8 cellular contexts compared by ENCODE assay signal in genomic region chr7:64888561-64888900, GRCh38. TPM values are rescaled to one million over a fixed set of nuclear protein-coding genes. Genes with fewer than 3 reads are reported as not detected.
DNase-seq lines count a peak whose midpoint lies in the region; ATAC-seq and TF ChIP-seq lines count a peak whose summit lies in the region.

No MANE protein-coding gene starts in this region.

- H3K9me3 Mint-ChIP-seq in WTC11: peaks cover 15% of the 10 kb centered on the region

- H3K27ac ChIP-seq in left ventricle myocardium inferior (replicated peaks): no peak overlapping the region
- H3K27ac ChIP-seq in psoas muscle: no peak overlapping the region

- H3K36me3 Mint-ChIP-seq in WTC11: peaks cover 3% of the 10 kb centered on the region

- H3K4me3 Mint-ChIP-seq in WTC11: peak overlapping the region; percentile 76

- H3K27me3 ChIP-seq in left ventricle myocardium inferior (ENCODE audit: low read depth) (peaks cover 33% of the 10 kb centered on the region), psoas muscle (ENCODE audit: insufficient read depth in 3 of 3, low read length in 2 of 3) (no peaks in the 10 kb centered on the region)

- peaks cover 5% of the 10 kb centered on the region; the same call in 1 of the 2 replicates for H3K4me1 Mint-ChIP-seq in WTC11

- peaks cover 26% of the 10 kb centered on the region for H3K4me1 ChIP-seq in left ventricle myocardium inferior
- H3K4me1 ChIP-seq in psoas muscle: peaks cover 19% of the 10 kb centered on the region

- peak; percentile 10 for ATAC-seq in WTC11
- peak; percentile 8 to 50 (median 22) for ATAC-seq in psoas muscle
- ATAC-seq in HG03442 (IDR thresholded peaks at IDR 0.05; ENCODE audit: unreplicated experiment): no peak
- no peak for ATAC-seq in GM18907 (IDR thresholded peaks at IDR 0.05; ENCODE audit: unreplicated experiment)

- peaks cover 67% of the 10 kb centered on the region for H3K27me3 Mint-ChIP-seq in WTC11 (ENCODE audit: low read depth)

- intact Hi-C loops in left ventricle myocardium inferior (cut with micrococcal nuclease): no loop called here
- intact Hi-C loops in psoas muscle (cut with DNase I): loop anchor here in 1 of 2 donors (5.0 kb wide), 1 partner anchor 91 kb away; no protein-coding TSS in a partner anchor

- CTCF ChIA-PET in WTC11 (lab: Charles Lee): interaction anchor here (0.6 to 2.0 kb wide), 23 partner anchors 9 to 621 kb away, joined by 3 to 20 read pairs (median 4); partner anchors contain the start of genes ERV3-1, ZNF138 and ZNF273

- H3K4me3 ChIP-seq in left ventricle myocardium inferior: peak overlapping the region; percentile 70
- peak overlapping the region; percentile 66 for H3K4me3 ChIP-seq in psoas muscle

- POLR2A ChIA-PET in WTC11 (lab: Charles Lee): interaction anchor here (1.1 to 1.4 kb wide), 2 partner anchors 14 to 118 kb away, joined by 3 read pairs; partner anchors contain the start of genes ERV3-1 and ZNF273

- 5 to 7% (median 6%) methylated on average over 16 to 17 of the region's 17 CpGs for WGBS in psoas muscle, 3 donors

- no peaks in the 10 kb centered on the region for H3K9me3 ChIP-seq in left ventricle myocardium inferior (replicated peaks)
- no peaks in the 10 kb centered on the region for H3K9me3 ChIP-seq in psoas muscle

- DNase-seq in GM03348 (ENCODE audit: low spot score): peak; percentile 20
- DNase-seq in WTC11 (ENCODE audit: low spot score): no peak
- no peak for DNase-seq in left ventricle myocardium inferior
- no peak for DNase-seq in psoas muscle
- no peak for DNase-seq in NCI-H1436 treated with DMSO at 0.1 percent for 48 hours (lab: John Stamatoyannopoulos, UW)
- no peak for DNase-seq in NCI-H146 treated with DMSO at 0.1 percent for 48 hours (lab: John Stamatoyannopoulos, UW; ENCODE audit: unreplicated experiment)

- H3K36me3 ChIP-seq in left ventricle myocardium inferior (no peaks in the 10 kb centered on the region), psoas muscle (ENCODE audit: insufficient read depth in 1 of 2, low read depth in 1 of 2) (no peaks in the 10 kb centered on the region)

- no peak overlapping the region for H3K27ac Mint-ChIP-seq in WTC11

- TF ChIP-seq CTCF in WTC11 (IDR thresholded peaks at IDR 0.05): no peak
- no peak for TF ChIP-seq CTCF in left ventricle myocardium inferior (IDR thresholded peaks at IDR 0.05; ENCODE audit: borderline replicate concordance)
- TF ChIP-seq CTCF in psoas muscle (IDR thresholded peaks at IDR 0.05): no peak

TF ChIP-seq in WTC11, 78 proteins besides CTCF, POLR2A, EP300 and RAD21:
- TF ChIP-seq ESRRA (CRISPR knock-in tag; IDR thresholded peaks at IDR 0.05; ENCODE audit: borderline replicate concordance) (no peak), SP1 (CRISPR knock-in tag; conservative IDR thresholded peaks at IDR 0.05) (no peak), KAT7 (CRISPR knock-in tag; IDR thresholded peaks at IDR 0.05; ENCODE audit: borderline replicate concordance) (no peak), ZNF281 (CRISPR knock-in tag; IDR thresholded peaks at IDR 0.05) (no peak), CREM (CRISPR knock-in tag; IDR thresholded peaks at IDR 0.05) (no peak)
- TF ChIP-seq, protein P1, sequence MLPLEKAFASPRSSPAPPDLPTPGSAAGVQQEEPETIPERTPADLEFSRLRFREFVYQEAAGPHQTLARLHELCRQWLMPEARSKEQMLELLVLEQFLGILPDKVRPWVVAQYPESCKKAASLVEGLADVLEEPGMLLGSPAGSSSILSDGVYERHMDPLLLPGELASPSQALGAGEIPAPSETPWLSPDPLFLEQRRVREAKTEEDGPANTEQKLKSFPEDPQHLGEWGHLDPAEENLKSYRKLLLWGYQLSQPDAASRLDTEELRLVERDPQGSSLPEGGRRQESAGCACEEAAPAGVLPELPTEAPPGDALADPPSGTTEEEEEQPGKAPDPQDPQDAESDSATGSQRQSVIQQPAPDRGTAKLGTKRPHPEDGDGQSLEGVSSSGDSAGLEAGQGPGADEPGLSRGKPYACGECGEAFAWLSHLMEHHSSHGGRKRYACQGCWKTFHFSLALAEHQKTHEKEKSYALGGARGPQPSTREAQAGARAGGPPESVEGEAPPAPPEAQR (CRISPR knock-in tag; IDR thresholded peaks at IDR 0.05): no peak
- TF ChIP-seq, protein P2, sequence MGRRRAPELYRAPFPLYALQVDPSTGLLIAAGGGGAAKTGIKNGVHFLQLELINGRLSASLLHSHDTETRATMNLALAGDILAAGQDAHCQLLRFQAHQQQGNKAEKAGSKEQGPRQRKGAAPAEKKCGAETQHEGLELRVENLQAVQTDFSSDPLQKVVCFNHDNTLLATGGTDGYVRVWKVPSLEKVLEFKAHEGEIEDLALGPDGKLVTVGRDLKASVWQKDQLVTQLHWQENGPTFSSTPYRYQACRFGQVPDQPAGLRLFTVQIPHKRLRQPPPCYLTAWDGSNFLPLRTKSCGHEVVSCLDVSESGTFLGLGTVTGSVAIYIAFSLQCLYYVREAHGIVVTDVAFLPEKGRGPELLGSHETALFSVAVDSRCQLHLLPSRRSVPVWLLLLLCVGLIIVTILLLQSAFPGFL (CRISPR knock-in tag; IDR thresholded peaks at IDR 0.05; ENCODE audit: borderline replicate concordance): no peak

RNA-seq across cellular contexts. Expression of gene ZNF273, which starts 14.5 kb away (rescaled TPM):
- 11.3 to 12.8 TPM (median 12.1 TPM) in 3 replicates for total RNA-seq in WTC11 (2021)
- 1.1 TPM for total RNA-seq in left ventricle myocardium inferior
- total RNA-seq in psoas muscle: 1 to 10 TPM; 1.2 to 2.9 (median 1.9) TPM
- polyA plus RNA-seq in psoas muscle: 1 to 10 TPM in 2 of 3 donors, under 1 TPM in 1; 0.96 to 3.0 (median 1.5) TPM

Comparison
In these comparisons a context has a peak if more than half of its experiments do, and no peak if none do; other contexts are left out.
1. ATAC-seq: peak in WTC11 (single experiment) and psoas muscle (4 of 4); none in HG03442 (single experiment) and GM18907 (single experiment).